17 cellular contexts compared by ENCODE assay signal in genomic region chr5:42813533-42813932, GRCh38. TPM values are rescaled to one million over a fixed set of nuclear protein-coding genes. Genes with fewer than 3 reads are reported as not detected.
DNase-seq lines count a peak whose midpoint lies in the region; ATAC-seq and TF ChIP-seq lines count a peak whose summit lies in the region.
"Had no signal": no experiment of that assay in that cellular context is flagged by ENCODE, and none has a peak within 500 bp of the region (broad histone marks: within the 10 kb centered on the region; RNA-seq: fewer than 3 reads in every experiment).

No MANE protein-coding gene starts in this region.

- 37% methylated on average over 19 of the region's 19 CpGs for WGBS in liver

- H3K27ac Mint-ChIP-seq in endothelial cell (ENCODE audit: unreplicated experiment), result no peak overlapping the region
- no peak overlapping the region for H3K27ac Mint-ChIP-seq in naive thymus-derived CD4-positive, alpha-beta T cell
- H3K27ac Mint-ChIP-seq: activated naive CD8-positive, alpha-beta T cell treated with anti-CD3 and anti-CD28 coated beads, Interleukin-2, amount 50 U/mL, for 24 hours; CD4-positive, CD25-positive, alpha-beta regulatory T cell; dendritic cell treated with granulocyte-macrophage colony-stimulating factor and Interleukin-4, amounts not matched to agents 40 ng/mL and 50 ng/mL, for 4 days; natural killer cell had no signal

- H3K4me3 ChIP-seq in liver (ENCODE audit: low read depth in 1 of 3, low read length in 3 of 3), result peak overlapping the region in 2 of 3 donors; percentile 8 to 20
- H3K4me3 ChIP-seq in skeletal muscle satellite cell (ENCODE audit: low read length), result no peak overlapping the region
- H3K4me3 ChIP-seq in naive thymus-derived CD4-positive, alpha-beta T cell (ENCODE audit: low read length), result no peak overlapping the region

- no peak overlapping the region for H3K4me3 Mint-ChIP-seq in endothelial cell (ENCODE audit: unreplicated experiment)
- H3K4me3 Mint-ChIP-seq in naive thymus-derived CD4-positive, alpha-beta T cell, result no peak overlapping the region
- H3K4me3 Mint-ChIP-seq: activated naive CD8-positive, alpha-beta T cell treated with anti-CD3 and anti-CD28 coated beads, Interleukin-2, amount 50 U/mL, for 24 hours; CD4-positive, CD25-positive, alpha-beta regulatory T cell; dendritic cell treated with granulocyte-macrophage colony-stimulating factor and Interleukin-4, amounts not matched to agents 40 ng/mL and 50 ng/mL, for 4 days; natural killer cell had no signal

- intact Hi-C loops in naive thymus-derived CD4-positive, alpha-beta T cell (cut with micrococcal nuclease), result no loop called here

- H3K27me3 ChIP-seq in liver (ENCODE audit: control insufficient read depth in 4 of 4, insufficient read depth in 4 of 4, low read length in 3 of 4) (no peaks in the 10 kb centered on the region), skeletal muscle satellite cell (ENCODE audit: control insufficient read depth, insufficient read depth, low read length) (no peaks in the 10 kb centered on the region)
- H3K27me3 ChIP-seq in naive thymus-derived CD4-positive, alpha-beta T cell (ENCODE audit: control insufficient read depth in 2 of 2, insufficient read depth in 2 of 2, low read length in 2 of 2), result no peaks in the 10 kb centered on the region

- TF ChIP-seq RAD21 in Ishikawa (IDR thresholded peaks at IDR 0.05; ENCODE audit: low read depth), result no peak
- no peak for TF ChIP-seq RAD21 in liver (IDR thresholded peaks at IDR 0.05)

- no peaks in the 10 kb centered on the region for H3K9me3 Mint-ChIP-seq in endothelial cell (ENCODE audit: unreplicated experiment)
- no peaks in the 10 kb centered on the region for H3K9me3 Mint-ChIP-seq in naive thymus-derived CD4-positive, alpha-beta T cell
- H3K9me3 Mint-ChIP-seq: activated naive CD8-positive, alpha-beta T cell treated with anti-CD3 and anti-CD28 coated beads, Interleukin-2, amount 50 U/mL, for 24 hours; dendritic cell treated with granulocyte-macrophage colony-stimulating factor and Interleukin-4, amounts not matched to agents 40 ng/mL and 50 ng/mL, for 4 days; natural killer cell had no signal

- CTCF ChIA-PET in naive thymus-derived CD4-positive, alpha-beta T cell (lab: Charles Lee), result no interaction called here

- H3K4me2 ChIP-seq in skeletal muscle satellite cell (ENCODE audit: low read length), result peak overlapping the region; percentile 25

- no peak for ATAC-seq in naive thymus-derived CD4-positive, alpha-beta T cell
- ATAC-seq in HG03342 (IDR thresholded peaks at IDR 0.05; ENCODE audit: unreplicated experiment), result no peak
- ATAC-seq: activated naive CD8-positive, alpha-beta T cell treated with anti-CD3 and anti-CD28 coated beads, Interleukin-2, amount 50 U/mL, for 24 hours; natural killer cell had no signal

- H3K4me1 ChIP-seq in liver (ENCODE audit: control insufficient read depth in 4 of 4, insufficient read depth in 4 of 4, low read length in 3 of 4) (peaks cover 4 to 34% (median 22%) of the 10 kb centered on the region in 4 donors), skeletal muscle satellite cell (ENCODE audit: control insufficient read depth, insufficient read depth, low read length) (peaks cover 3% of the 10 kb centered on the region)
- H3K4me1 ChIP-seq in naive thymus-derived CD4-positive, alpha-beta T cell (ENCODE audit: control insufficient read depth in 2 of 2, insufficient read depth in 2 of 2, low read length in 2 of 2), result no peaks in the 10 kb centered on the region

- peak overlapping the region; percentile 12 to 98 for H3K9ac ChIP-seq in liver (ENCODE audit: low read depth in 1 of 2, low read length in 2 of 2)
- H3K9ac ChIP-seq in skeletal muscle satellite cell (ENCODE audit: low read depth, low read length), result no peak overlapping the region

- no peaks in the 10 kb centered on the region for H3K9me3 ChIP-seq in liver (ENCODE audit: control insufficient read depth in 4 of 4, low read length in 3 of 4)
- no peaks in the 10 kb centered on the region for H3K9me3 ChIP-seq in skeletal muscle satellite cell (replicated peaks; ENCODE audit: low read length)
- H3K9me3 ChIP-seq in naive thymus-derived CD4-positive, alpha-beta T cell (ENCODE audit: control insufficient read depth in 2 of 3, low read length in 3 of 3), result no peaks in the 10 kb centered on the region

- no peak for TF ChIP-seq EP300 in Ishikawa (IDR thresholded peaks at IDR 0.05; ENCODE audit: borderline replicate concordance)

- H3K36me3 Mint-ChIP-seq in endothelial cell (ENCODE audit: low read depth, unreplicated experiment), result no peaks in the 10 kb centered on the region
- peaks cover 0 to 3% (median 0%) of the 10 kb centered on the region in 5 donors for H3K36me3 Mint-ChIP-seq in naive thymus-derived CD4-positive, alpha-beta T cell
- H3K36me3 Mint-ChIP-seq: CD4-positive, CD25-positive, alpha-beta regulatory T cell; natural killer cell had no signal

- TF ChIP-seq CTCF in endothelial cell (IDR thresholded peaks at IDR 0.05; ENCODE audit: unreplicated experiment), result no peak
- no peak for TF ChIP-seq CTCF in liver (IDR thresholded peaks at IDR 0.05; ENCODE audit: low read depth, low read length, missing input control)

- peak; percentile 7 for DNase-seq in endothelial cell (ENCODE audit: low spot score)
- DNase-seq in NAMALWA (ENCODE audit: low spot score), result no peak
- DNase-seq in naive thymus-derived CD4-positive, alpha-beta T cell, result no peak
- DNase-seq in HuH-7.5 (ENCODE audit: low spot score), result no peak
- DNase-seq: activated CD8-positive, alpha-beta memory T cell treated with anti-CD3 and anti-CD28 coated beads, Interleukin-2, amount 50 U/mL, for 4 hours; activated naive CD8-positive, alpha-beta T cell treated with anti-CD3 and anti-CD28 coated beads, Interleukin-2, amount 50 U/mL, for 24 hours; CD4-positive, CD25-positive, alpha-beta regulatory T cell; GF-D8; glutamatergic neuron; MM.1S; natural killer cell had no signal

- H3K36me3 ChIP-seq in liver (ENCODE audit: control insufficient read depth in 4 of 4, insufficient read depth in 3 of 4, low read depth in 1 of 4, low read length in 3 of 4), result no peaks in the 10 kb centered on the region
- no peaks in the 10 kb centered on the region for H3K36me3 ChIP-seq in skeletal muscle satellite cell (ENCODE audit: insufficient read depth, low read length)
- H3K36me3 ChIP-seq in naive thymus-derived CD4-positive, alpha-beta T cell (ENCODE audit: control insufficient read depth in 2 of 3, insufficient read depth in 3 of 3, low read length in 3 of 3), result no peaks in the 10 kb centered on the region

- H3K4me1 Mint-ChIP-seq in endothelial cell (ENCODE audit: unreplicated experiment), result peaks cover 28% of the 10 kb centered on the region
- peaks cover 0 to 11% (median 0%) of the 10 kb centered on the region in 7 donors for H3K4me1 Mint-ChIP-seq in naive thymus-derived CD4-positive, alpha-beta T cell
- H3K4me1 Mint-ChIP-seq: natural killer cell had no signal

- H3K27ac ChIP-seq in liver (ENCODE audit: low read depth in 1 of 2, low read length in 2 of 2), result peak overlapping the region; percentile 70 to 82
- H3K27ac ChIP-seq in naive thymus-derived CD4-positive, alpha-beta T cell (ENCODE audit: low read depth, low read length), result no peak overlapping the region

- POLR2A ChIA-PET in naive thymus-derived CD4-positive, alpha-beta T cell (lab: Charles Lee), result no interaction called here

- no peaks in the 10 kb centered on the region for H3K27me3 Mint-ChIP-seq in endothelial cell (ENCODE audit: unreplicated experiment)
- H3K27me3 Mint-ChIP-seq in naive thymus-derived CD4-positive, alpha-beta T cell, result no peaks in the 10 kb centered on the region
- H3K27me3 Mint-ChIP-seq: activated naive CD8-positive, alpha-beta T cell treated with anti-CD3 and anti-CD28 coated beads, Interleukin-2, amount 50 U/mL, for 24 hours; dendritic cell treated with granulocyte-macrophage colony-stimulating factor and Interleukin-4, amounts not matched to agents 40 ng/mL and 50 ng/mL, for 4 days had no signal

TF ChIP-seq in Ishikawa, 13 proteins besides CTCF, POLR2A, EP300 and RAD21 (continues in another document):
- TF ChIP-seq MAX (IDR thresholded peaks at IDR 0.05) (no peak), ZBTB7A (IDR thresholded peaks at IDR 0.05; ENCODE audit: low read depth) (no peak), USF1 (IDR thresholded peaks at IDR 0.05) (no peak)

TF ChIP-seq in liver, 16 proteins besides CTCF, POLR2A, EP300 and RAD21:
- TF ChIP-seq SP1 (IDR thresholded peaks at IDR 0.05) (no peak), TAF1 (conservative IDR thresholded peaks at IDR 0.05) (no peak), HNF4A (conservative IDR thresholded peaks at IDR 0.05) (no peak), MAX (IDR thresholded peaks at IDR 0.05) (no peak), RXRA (IDR thresholded peaks at IDR 0.05) (no peak), FOXA2 (IDR thresholded peaks at IDR 0.05) (no peak), YY1 (IDR thresholded peaks at IDR 0.05) (no peak)
- TF ChIP-seq, protein P1, sequence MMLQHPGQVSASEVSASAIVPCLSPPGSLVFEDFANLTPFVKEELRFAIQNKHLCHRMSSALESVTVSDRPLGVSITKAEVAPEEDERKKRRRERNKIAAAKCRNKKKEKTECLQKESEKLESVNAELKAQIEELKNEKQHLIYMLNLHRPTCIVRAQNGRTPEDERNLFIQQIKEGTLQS (IDR thresholded peaks at IDR 0.05), result no peak

RNA-seq across cellular contexts. Expression of gene SELENOP, which starts 1.8 kb away (rescaled TPM):
- total RNA-seq in endothelial cell (ENCODE audit: unreplicated experiment) (68.9 TPM), liver (1,000 to 10,000 TPM in 1 of 2 donors, 100 to 1,000 TPM in 1; 944 to 1,776 TPM)
- polyA plus RNA-seq in liver, result 1,000 to 10,000 TPM in 1 of 2 donors, 100 to 1,000 TPM in 1; 880 to 1,788 TPM
- total RNA-seq in skeletal muscle satellite cell (2012; rRNA removed), result 12.2 and 18.6 TPM in 2 replicates
- total RNA-seq in naive thymus-derived CD4-positive, alpha-beta T cell, result 1 to 10 TPM in 2 of 5 experiments, under 1 TPM in 2, not detected in 1; 0.39 to 4.8 (median 2.7) TPM
- polyA plus RNA-seq in naive thymus-derived CD4-positive, alpha-beta T cell, result not detected

RNA-seq across cellular contexts. Expression of gene CCDC152, which starts 56.9 kb away (rescaled TPM):
- 2.8 TPM for total RNA-seq in endothelial cell (ENCODE audit: unreplicated experiment)
- 1 to 10 TPM in 1 of 2 donors, under 1 TPM in 1; 0.08 to 1.1 TPM for total RNA-seq in liver
- 10 to 100 TPM in 1 of 2 donors, 1 to 10 TPM in 1; 5.6 to 81.4 TPM for polyA plus RNA-seq in liver
- 1.5 and 2.5 TPM in 2 replicates for total RNA-seq in skeletal muscle satellite cell (2012; rRNA removed)
- total RNA-seq in naive thymus-derived CD4-positive, alpha-beta T cell, result 1 to 10 TPM; 1.7 to 6.1 (median 3.4) TPM
- polyA plus RNA-seq in naive thymus-derived CD4-positive, alpha-beta T cell, result 1 to 10 TPM in 1 of 2 donors, under 1 TPM in 1; 0.70 to 3.0 TPM
- total RNA-seq: NCI-H460 had no signal

Comparison
In these comparisons a context has a peak if more than half of its experiments do, and no peak if none do; other contexts are left out.
1. H3K4me3 ChIP-seq: peak in liver (2 of 3); none in skeletal muscle satellite cell (single experiment) and naive thymus-derived CD4-positive, alpha-beta T cell (single experiment).
2. RNA of gene SELENOP, which starts 1.8 kb away (total RNA-seq): 944 to 1,776 TPM in liver; 68.9 TPM in endothelial cell (single experiment) and 0.39 to 4.8 TPM in naive thymus-derived CD4-positive, alpha-beta T cell; every median in the first group is over 10 times any median in the second.